ENCODE assay signal across 1 cellular context in the genomic region with DNA sequence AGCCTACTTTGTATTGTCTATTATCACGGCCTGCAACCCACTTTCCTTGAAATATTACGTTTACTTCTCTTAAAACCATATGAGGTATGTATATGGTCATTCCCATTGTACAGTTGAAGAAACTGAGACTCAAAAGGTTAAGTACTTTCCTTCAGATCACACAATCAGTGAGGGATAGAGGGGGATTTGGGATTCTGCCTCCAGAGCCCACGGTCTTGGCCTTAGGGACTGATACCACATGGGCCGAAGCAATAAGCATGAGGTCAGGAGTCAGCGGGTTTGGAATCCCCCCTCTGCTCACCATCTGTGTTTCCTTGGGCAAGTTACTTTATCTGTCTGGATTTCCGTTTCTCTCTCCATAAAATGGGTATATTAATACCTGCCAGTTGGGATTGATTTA.
TF ChIP-seq lines count a peak whose summit lies in the region.

No MANE protein-coding gene starts in this region.

TF ChIP-seq in HepG2, 621 proteins besides CTCF, POLR2A, EP300 and RAD21 (continued from another document):
- TF ChIP-seq, protein P1, sequence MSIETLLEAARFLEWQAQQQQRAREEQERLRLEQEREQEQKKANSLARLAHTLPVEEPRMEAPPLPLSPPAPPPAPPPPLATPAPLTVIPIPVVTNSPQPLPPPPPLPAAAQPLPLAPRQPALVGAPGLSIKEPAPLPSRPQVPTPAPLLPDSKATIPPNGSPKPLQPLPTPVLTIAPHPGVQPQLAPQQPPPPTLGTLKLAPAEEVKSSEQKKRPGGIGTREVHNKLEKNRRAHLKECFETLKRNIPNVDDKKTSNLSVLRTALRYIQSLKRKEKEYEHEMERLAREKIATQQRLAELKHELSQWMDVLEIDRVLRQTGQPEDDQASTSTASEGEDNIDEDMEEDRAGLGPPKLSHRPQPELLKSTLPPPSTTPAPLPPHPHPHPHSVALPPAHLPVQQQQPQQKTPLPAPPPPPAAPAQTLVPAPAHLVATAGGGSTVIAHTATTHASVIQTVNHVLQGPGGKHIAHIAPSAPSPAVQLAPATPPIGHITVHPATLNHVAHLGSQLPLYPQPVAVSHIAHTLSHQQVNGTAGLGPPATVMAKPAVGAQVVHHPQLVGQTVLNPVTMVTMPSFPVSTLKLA (IDR thresholded peaks at IDR 0.05): peak; percentile 81
- TF ChIP-seq ZNF12 (CRISPR knock-in tag; IDR thresholded peaks at IDR 0.05): no peak
- TF ChIP-seq, protein P2, sequence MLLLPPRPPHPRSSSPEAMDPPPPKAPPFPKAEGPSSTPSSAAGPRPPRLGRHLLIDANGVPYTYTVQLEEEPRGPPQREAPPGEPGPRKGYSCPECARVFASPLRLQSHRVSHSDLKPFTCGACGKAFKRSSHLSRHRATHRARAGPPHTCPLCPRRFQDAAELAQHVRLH (CRISPR knock-in tag; IDR thresholded peaks at IDR 0.05; ENCODE audit: borderline replicate concordance, low read depth): no peak
- no peak for TF ChIP-seq ZSCAN9 (CRISPR knock-in tag; IDR thresholded peaks at IDR 0.05; ENCODE audit: borderline replicate concordance)
- TF ChIP-seq ZNF138 (CRISPR knock-in tag; IDR thresholded peaks at IDR 0.05; ENCODE audit: low read depth): no peak
- no peak for TF ChIP-seq MED13 (CRISPR knock-in tag; IDR thresholded peaks at IDR 0.05)
- peak; percentile 31; the same call in 1 of the 2 replicates for TF ChIP-seq ZNF629 (CRISPR knock-in tag; conservative IDR thresholded peaks at IDR 0.05)
- no peak for TF ChIP-seq RBM22 (optimal IDR thresholded peaks at IDR 0.05; ENCODE audit: low read length)
- no peak for TF ChIP-seq ZNF326 (CRISPR knock-in tag; IDR thresholded peaks at IDR 0.05; ENCODE audit: borderline replicate concordance)
- no peak for TF ChIP-seq EZH2 (conservative IDR thresholded peaks at IDR 0.05; ENCODE audit: low read depth, low read length)
- TF ChIP-seq, protein P3, sequence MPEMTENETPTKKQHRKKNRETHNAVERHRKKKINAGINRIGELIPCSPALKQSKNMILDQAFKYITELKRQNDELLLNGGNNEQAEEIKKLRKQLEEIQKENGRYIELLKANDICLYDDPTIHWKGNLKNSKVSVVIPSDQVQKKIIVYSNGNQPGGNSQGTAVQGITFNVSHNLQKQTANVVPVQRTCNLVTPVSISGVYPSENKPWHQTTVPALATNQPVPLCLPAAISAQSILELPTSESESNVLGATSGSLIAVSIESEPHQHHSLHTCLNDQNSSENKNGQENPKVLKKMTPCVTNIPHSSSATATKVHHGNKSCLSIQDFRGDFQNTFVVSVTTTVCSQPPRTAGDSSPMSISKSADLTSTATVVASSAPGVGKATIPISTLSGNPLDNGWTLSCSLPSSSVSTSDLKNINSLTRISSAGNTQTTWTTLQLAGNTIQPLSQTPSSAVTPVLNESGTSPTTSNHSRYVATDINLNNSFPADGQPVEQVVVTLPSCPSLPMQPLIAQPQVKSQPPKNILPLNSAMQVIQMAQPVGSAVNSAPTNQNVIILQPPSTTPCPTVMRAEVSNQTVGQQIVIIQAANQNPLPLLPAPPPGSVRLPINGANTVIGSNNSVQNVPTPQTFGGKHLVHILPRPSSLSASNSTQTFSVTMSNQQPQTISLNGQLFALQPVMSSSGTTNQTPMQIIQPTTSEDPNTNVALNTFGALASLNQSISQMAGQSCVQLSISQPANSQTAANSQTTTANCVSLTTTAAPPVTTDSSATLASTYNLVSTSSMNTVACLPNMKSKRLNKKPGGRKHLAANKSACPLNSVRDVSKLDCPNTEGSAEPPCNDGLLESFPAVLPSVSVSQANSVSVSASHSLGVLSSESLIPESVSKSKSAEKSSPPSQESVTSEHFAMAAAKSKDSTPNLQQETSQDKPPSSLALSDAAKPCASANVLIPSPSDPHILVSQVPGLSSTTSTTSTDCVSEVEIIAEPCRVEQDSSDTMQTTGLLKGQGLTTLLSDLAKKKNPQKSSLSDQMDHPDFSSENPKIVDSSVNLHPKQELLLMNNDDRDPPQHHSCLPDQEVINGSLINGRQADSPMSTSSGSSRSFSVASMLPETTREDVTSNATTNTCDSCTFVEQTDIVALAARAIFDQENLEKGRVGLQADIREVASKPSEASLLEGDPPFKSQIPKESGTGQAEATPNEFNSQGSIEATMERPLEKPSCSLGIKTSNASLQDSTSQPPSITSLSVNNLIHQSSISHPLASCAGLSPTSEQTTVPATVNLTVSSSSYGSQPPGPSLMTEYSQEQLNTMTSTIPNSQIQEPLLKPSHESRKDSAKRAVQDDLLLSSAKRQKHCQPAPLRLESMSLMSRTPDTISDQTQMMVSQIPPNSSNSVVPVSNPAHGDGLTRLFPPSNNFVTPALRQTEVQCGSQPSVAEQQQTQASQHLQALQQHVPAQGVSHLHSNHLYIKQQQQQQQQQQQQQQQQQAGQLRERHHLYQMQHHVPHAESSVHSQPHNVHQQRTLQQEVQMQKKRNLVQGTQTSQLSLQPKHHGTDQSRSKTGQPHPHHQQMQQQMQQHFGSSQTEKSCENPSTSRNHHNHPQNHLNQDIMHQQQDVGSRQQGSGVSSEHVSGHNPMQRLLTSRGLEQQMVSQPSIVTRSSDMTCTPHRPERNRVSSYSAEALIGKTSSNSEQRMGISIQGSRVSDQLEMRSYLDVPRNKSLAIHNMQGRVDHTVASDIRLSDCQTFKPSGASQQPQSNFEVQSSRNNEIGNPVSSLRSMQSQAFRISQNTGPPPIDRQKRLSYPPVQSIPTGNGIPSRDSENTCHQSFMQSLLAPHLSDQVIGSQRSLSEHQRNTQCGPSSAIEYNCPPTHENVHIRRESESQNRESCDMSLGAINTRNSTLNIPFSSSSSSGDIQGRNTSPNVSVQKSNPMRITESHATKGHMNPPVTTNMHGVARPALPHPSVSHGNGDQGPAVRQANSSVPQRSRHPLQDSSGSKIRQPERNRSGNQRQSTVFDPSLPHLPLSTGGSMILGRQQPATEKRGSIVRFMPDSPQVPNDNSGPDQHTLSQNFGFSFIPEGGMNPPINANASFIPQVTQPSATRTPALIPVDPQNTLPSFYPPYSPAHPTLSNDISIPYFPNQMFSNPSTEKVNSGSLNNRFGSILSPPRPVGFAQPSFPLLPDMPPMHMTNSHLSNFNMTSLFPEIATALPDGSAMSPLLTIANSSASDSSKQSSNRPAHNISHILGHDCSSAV (CRISPR knock-in tag; IDR thresholded peaks at IDR 0.05; ENCODE audit: borderline replicate concordance): no peak
- no peak for TF ChIP-seq ZNF24 (IDR thresholded peaks at IDR 0.05)
- TF ChIP-seq ZNF431 (CRISPR knock-in tag; IDR thresholded peaks at IDR 0.05; ENCODE audit: borderline replicate concordance, low read depth): no peak
- no peak for TF ChIP-seq ZNF33A (CRISPR knock-in tag; IDR thresholded peaks at IDR 0.05; ENCODE audit: borderline replicate concordance)
